Comparison of ENCODE assay signal across 20 cellular contexts in the genomic region with DNA sequence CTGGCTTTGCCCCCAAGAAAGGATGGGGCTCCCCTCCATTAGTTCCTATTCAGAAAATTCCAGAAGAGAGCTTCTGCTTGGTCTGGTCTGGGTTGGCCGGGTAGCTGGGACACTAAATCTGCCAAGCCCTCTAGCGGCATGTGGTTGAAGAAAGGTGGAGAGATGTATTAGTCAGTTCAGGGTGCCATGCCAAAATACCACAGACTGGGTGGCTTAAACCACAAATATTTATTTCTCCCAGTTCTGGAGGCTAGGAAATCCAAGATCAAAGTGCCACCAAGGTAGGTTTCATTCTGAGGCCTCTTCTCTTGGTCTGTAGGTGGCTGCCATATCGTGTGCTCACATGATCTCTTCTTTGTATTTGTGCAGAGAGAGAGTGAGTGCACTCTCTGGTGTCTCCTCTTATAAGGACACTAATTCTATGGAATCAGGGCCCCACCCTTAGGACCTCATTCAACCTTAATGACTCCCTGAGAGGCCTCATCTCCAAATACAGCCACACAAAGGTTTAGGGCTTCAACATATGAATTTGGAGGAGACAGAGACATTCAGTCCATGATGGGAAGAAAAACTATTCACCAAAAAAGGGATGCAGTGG. TPM values are rescaled to one million over a fixed set of nuclear protein-coding genes. Genes with fewer than 3 reads are reported as not detected.
DNase-seq lines count a peak whose midpoint lies in the region; ATAC-seq, FAIRE-seq and TF ChIP-seq lines count a peak whose summit lies in the region.
"Had no signal": no experiment of that assay in that cellular context is flagged by ENCODE, and none has a peak within 500 bp of the region (broad histone marks: within the 10 kb centered on the region; RNA-seq: fewer than 3 reads in every experiment).

No MANE protein-coding gene starts in this region.

- POLR2A ChIA-PET in HCT116 (lab: Charles Lee): no interaction called here
- POLR2A ChIA-PET in activated CD4-positive, alpha-beta T cell treated with anti-CD3 and anti-CD28 coated beads, Interleukin-2, amount 10 ng/mL, durations not matched to agents 7 days and 5 days (lab: Charles Lee): no interaction called here
- POLR2A ChIA-PET in naive thymus-derived CD4-positive, alpha-beta T cell (lab: Charles Lee): no interaction called here

- intact Hi-C loops in HCT116 (cut with micrococcal nuclease): no loop called here
- intact Hi-C loops in kidney (cut with DNase I): no loop called here
- intact Hi-C loops in naive thymus-derived CD4-positive, alpha-beta T cell (cut with micrococcal nuclease): no loop called here

- no peaks in the 10 kb centered on the region for H3K36me3 Mint-ChIP-seq in activated CD4-positive, alpha-beta T cell treated with anti-CD3 and anti-CD28 coated beads, Interleukin-2, amount 10 ng/mL, durations not matched to agents 7 days and 5 days (ENCODE audit: low read depth)
- H3K36me3 Mint-ChIP-seq in naive thymus-derived CD4-positive, alpha-beta T cell: no peaks in the 10 kb centered on the region
- H3K36me3 Mint-ChIP-seq: stimulated activated naive B cell treated with anti-CD40 and anti-IgM and Interleukin-4, amounts not matched to agents 10 μg/mL and 1 μg/mL and 100 μg/mL, for 72 hours had no signal

- H3K79me2 ChIP-seq in HCT116 (ENCODE audit: insufficient read depth, low read length): no peaks in the 10 kb centered on the region

- no peaks in the 10 kb centered on the region for H3K9me3 Mint-ChIP-seq in activated CD4-positive, alpha-beta T cell treated with anti-CD3 and anti-CD28 coated beads, Interleukin-2, amount 10 ng/mL, durations not matched to agents 7 days and 5 days
- H3K9me3 Mint-ChIP-seq in naive thymus-derived CD4-positive, alpha-beta T cell: no peaks in the 10 kb centered on the region
- H3K9me3 Mint-ChIP-seq: activated CD4-positive, alpha-beta memory T cell treated with anti-CD3 and anti-CD28 coated beads, Interleukin-2, amount 10 ng/mL, durations not matched to agents 7 days and 5 days had no signal

- no peak overlapping the region for H3K9ac ChIP-seq in HCT116 (ENCODE audit: low read length)
- no peak overlapping the region for H3K9ac ChIP-seq in kidney (ENCODE audit: low read length in 2 of 2)
- H3K9ac ChIP-seq: KMS-11 had no signal

- H3K4me1 ChIP-seq in HCT116 (ENCODE audit: control insufficient read depth in 1 of 2, insufficient read depth in 2 of 2, low read length in 2 of 2) (peaks cover 17 to 38% of the 10 kb centered on the region in 2 experiments), RWPE2 (ENCODE audit: insufficient read depth, poor library complexity, severe bottlenecking) (peaks cover 13% of the 10 kb centered on the region), kidney (ENCODE audit: control insufficient read depth in 1 of 2, insufficient read depth in 1 of 2, low read depth in 1 of 2, low read length in 2 of 2) (peaks cover 0 to 2% of the 10 kb centered on the region in 2 donors)
- H3K4me1 ChIP-seq in naive thymus-derived CD4-positive, alpha-beta T cell (ENCODE audit: control insufficient read depth in 2 of 2, insufficient read depth in 2 of 2, low read length in 2 of 2): peaks cover 0 to 5% of the 10 kb centered on the region in 2 donors

- RAD21 ChIA-PET in HCT116 (lab: Charles Lee; ENCODE audit: low non-redundant PET in 1 of 2, low total read pairs in 2 of 2, uncharacterized antibody in 2 of 2, unreplicated experiment in 2 of 2): no interaction called here

- no peak overlapping the region for H3K27ac Mint-ChIP-seq in activated CD4-positive, alpha-beta T cell treated with anti-CD3 and anti-CD28 coated beads, Interleukin-2, amount 10 ng/mL, durations not matched to agents 7 days and 5 days
- peak overlapping the region in 1 of 9 donors; percentile 30 for H3K27ac Mint-ChIP-seq in naive thymus-derived CD4-positive, alpha-beta T cell
- H3K27ac Mint-ChIP-seq: activated CD4-positive, alpha-beta memory T cell treated with anti-CD3 and anti-CD28 coated beads, Interleukin-2, amount 10 ng/mL, durations not matched to agents 7 days and 5 days; stimulated activated naive B cell treated with anti-CD40 and anti-IgM and Interleukin-4, amounts not matched to agents 10 μg/mL and 1 μg/mL and 100 μg/mL, for 72 hours had no signal

- H3K4me3 ChIP-seq in HCT116 (replicated peaks in 1 of 2; ENCODE audit: low read depth in 1 of 2, low read length in 2 of 2) (0 out of 4 replicates have a peak overlapping the region, but pooled peaks of 1 of the 2 experiments have one; percentile 10), RWPE2 (ENCODE audit: severe bottlenecking) (no peak overlapping the region), fibroblast of mammary gland (ENCODE audit: control insufficient read depth, low read depth, low read length) (no peak overlapping the region), kidney (ENCODE audit: low read length in 2 of 2) (no peak overlapping the region)
- no peak overlapping the region for H3K4me3 ChIP-seq in naive thymus-derived CD4-positive, alpha-beta T cell (ENCODE audit: low read length)
- H3K4me3 ChIP-seq: body of pancreas had no signal

- H3K4me3 Mint-ChIP-seq in activated CD4-positive, alpha-beta T cell treated with anti-CD3 and anti-CD28 coated beads, Interleukin-2, amount 10 ng/mL, durations not matched to agents 7 days and 5 days: no peak overlapping the region
- no peak overlapping the region for H3K4me3 Mint-ChIP-seq in naive thymus-derived CD4-positive, alpha-beta T cell
- H3K4me3 Mint-ChIP-seq: activated CD4-positive, alpha-beta memory T cell treated with anti-CD3 and anti-CD28 coated beads, Interleukin-2, amount 10 ng/mL, durations not matched to agents 7 days and 5 days; stimulated activated naive B cell treated with anti-CD40 and anti-IgM and Interleukin-4, amounts not matched to agents 10 μg/mL and 1 μg/mL and 100 μg/mL, for 72 hours had no signal

- no peaks in the 10 kb centered on the region for H3K27me3 ChIP-seq in HCT116 (ENCODE audit: insufficient read depth, low read length)
- no peaks in the 10 kb centered on the region for H3K27me3 ChIP-seq in RWPE2 (ENCODE audit: insufficient read depth, poor library complexity, severe bottlenecking)
- no peaks in the 10 kb centered on the region for H3K27me3 ChIP-seq in naive thymus-derived CD4-positive, alpha-beta T cell (ENCODE audit: control insufficient read depth in 2 of 2, insufficient read depth in 2 of 2, low read length in 2 of 2)
- H3K27me3 ChIP-seq: body of pancreas had no signal

- H4K20me1 ChIP-seq in HCT116 (ENCODE audit: insufficient read depth): no peaks in the 10 kb centered on the region

- peak overlapping the region; percentile 56 for H3K4me2 ChIP-seq in HCT116 (ENCODE audit: low read length)
- H3K4me2 ChIP-seq: KMS-11 had no signal

- peak; percentile 48 for DNase-seq in AG08395 (ENCODE audit: low spot score)
- DNase-seq in HCT116 (ENCODE audit: low read depth, low spot score): peak; percentile 81
- DNase-seq in RWPE2 (ENCODE audit: low spot score): no peak
- peak; percentile 45 for DNase-seq in fibroblast of mammary gland (ENCODE audit: low read depth)
- DNase-seq in stimulated activated CD8-positive, alpha-beta memory T cell treated with anti-CD3 and anti-CD28 coated beads, Interleukin-4, amount 100 ng/mL, for 48 hours: no peak
- DNase-seq in kidney: no peak
- DNase-seq in activated CD4-positive, alpha-beta T cell treated with anti-CD3 and anti-CD28 coated beads, Interleukin-2, amount 10 ng/mL, durations not matched to agents 7 days and 5 days: no peak
- DNase-seq in naive thymus-derived CD4-positive, alpha-beta T cell: no peak
- DNase-seq: activated CD4-positive, alpha-beta memory T cell treated with anti-CD3 and anti-CD28 coated beads, Interleukin-2, amount 10 ng/mL, durations not matched to agents 7 days and 5 days; body of pancreas; effector CD4-positive, alpha-beta T cell; GOT3; mesendoderm; NCI-H187; NCI-H526 treated with DMSO at 0.1 percent for 48 hours; nucleus accumbens; SHP77 treated with DMSO at 0.1 percent for 48 hours; stimulated activated naive B cell treated with anti-CD40 and anti-IgM and Interleukin-4, amounts not matched to agents 10 μg/mL and 1 μg/mL and 100 μg/mL, for 72 hours had no signal

- TF ChIP-seq POLR2A in HCT116 (IDR thresholded peaks at IDR 0.05; ENCODE audit: borderline replicate concordance, extremely low read depth, insufficient read depth, insufficient read length): no peak

- peak overlapping the region; percentile 49 for H2AFZ ChIP-seq in HCT116 (ENCODE audit: low read depth, low read length, poor library complexity, severe bottlenecking)

- no TSS peak for BruUV-seq in HCT116 (replicated peaks; lab: Mats Ljungman, UMichigan)

- TF ChIP-seq RAD21 in HCT116 (IDR thresholded peaks at IDR 0.05; ENCODE audit: low read depth): peak; percentile 32

- ATAC-seq in HCT116 (peak; percentile 69), RWPE2 (ENCODE audit: low read depth) (peak; percentile 66)
- no peak for ATAC-seq in naive thymus-derived CD4-positive, alpha-beta T cell
- ATAC-seq: body of pancreas; stimulated activated naive B cell treated with anti-CD40 and anti-IgM and Interleukin-4, amounts not matched to agents 10 μg/mL and 1 μg/mL and 100 μg/mL, for 72 hours had no signal

- peaks cover 3% of the 10 kb centered on the region for H3K4me1 Mint-ChIP-seq in activated CD4-positive, alpha-beta T cell treated with anti-CD3 and anti-CD28 coated beads, Interleukin-2, amount 10 ng/mL, durations not matched to agents 7 days and 5 days
- peaks cover 0 to 4% (median 3%) of the 10 kb centered on the region in 7 donors for H3K4me1 Mint-ChIP-seq in naive thymus-derived CD4-positive, alpha-beta T cell

- CTCF ChIA-PET in HCT116 (lab: Charles Lee): interaction anchor here (0.9 kb wide), 1 partner anchor 194 kb away, joined by 3 read pairs; no protein-coding TSS in a partner anchor
- CTCF ChIA-PET in activated CD4-positive, alpha-beta T cell treated with anti-CD3 and anti-CD28 coated beads, Interleukin-2, amount 10 ng/mL, durations not matched to agents 7 days and 5 days (lab: Charles Lee): interaction anchor here (0.9 kb wide), 1 partner anchor 21 kb away, joined by 3 read pairs; no protein-coding TSS in a partner anchor
- CTCF ChIA-PET in naive thymus-derived CD4-positive, alpha-beta T cell (lab: Charles Lee): no interaction called here

- H3K27me3 Mint-ChIP-seq in activated CD4-positive, alpha-beta T cell treated with anti-CD3 and anti-CD28 coated beads, Interleukin-2, amount 10 ng/mL, durations not matched to agents 7 days and 5 days: peaks cover 14% of the 10 kb centered on the region
- peaks cover 0 to 44% (median 5%) of the 10 kb centered on the region in 5 donors for H3K27me3 Mint-ChIP-seq in naive thymus-derived CD4-positive, alpha-beta T cell

- H3K36me3 ChIP-seq in HCT116 (ENCODE audit: control insufficient read depth in 1 of 2, insufficient read depth in 2 of 2, low read length in 2 of 2): no peaks in the 10 kb centered on the region
- no peaks in the 10 kb centered on the region for H3K36me3 ChIP-seq in RWPE2 (ENCODE audit: low read depth)
- H3K36me3 ChIP-seq in kidney (ENCODE audit: control insufficient read depth in 1 of 2, insufficient read depth in 2 of 2, low read length in 2 of 2): no peaks in the 10 kb centered on the region
- no peaks in the 10 kb centered on the region for H3K36me3 ChIP-seq in naive thymus-derived CD4-positive, alpha-beta T cell (ENCODE audit: control insufficient read depth in 2 of 3, insufficient read depth in 3 of 3, low read length in 3 of 3)

- H3K27ac ChIP-seq in HCT116 (ENCODE audit: low read depth, low read length): no peak overlapping the region
- H3K27ac ChIP-seq in RWPE2 (ENCODE audit: poor library complexity, severe bottlenecking): peak overlapping the region; percentile 67
- no peak overlapping the region for H3K27ac ChIP-seq in kidney (ENCODE audit: low read depth in 2 of 2, low read length in 2 of 2)
- H3K27ac ChIP-seq in naive thymus-derived CD4-positive, alpha-beta T cell (ENCODE audit: low read depth, low read length): no peak overlapping the region
- H3K27ac ChIP-seq: body of pancreas, KMS-11 had no signal

- peaks cover 0 to 9% of the 10 kb centered on the region in 2 experiments; a peak in 1 of 4 replicates for H3K9me3 ChIP-seq in HCT116 (ENCODE audit: control insufficient read depth in 1 of 2, insufficient read depth in 1 of 2, low read depth in 1 of 2, low read length in 2 of 2)
- no peaks in the 10 kb centered on the region for H3K9me3 ChIP-seq in RWPE2 (ENCODE audit: severe bottlenecking)
- H3K9me3 ChIP-seq in kidney (ENCODE audit: control insufficient read depth in 1 of 2, low read length in 2 of 2): no peaks in the 10 kb centered on the region
- H3K9me3 ChIP-seq in naive thymus-derived CD4-positive, alpha-beta T cell (ENCODE audit: control insufficient read depth in 2 of 3, low read length in 3 of 3): no peaks in the 10 kb centered on the region
- H3K9me3 ChIP-seq: body of pancreas had no signal

- TF ChIP-seq CTCF in HCT116 (IDR thresholded peaks at IDR 0.05 in 2 of 3, conservative IDR thresholded peaks at IDR 0.05 in 1 of 3; ENCODE audit: borderline replicate concordance in 1 of 3, insufficient read depth in 1 of 3, low read depth in 2 of 3, low read length in 2 of 3): peak; percentile 21 to 50 (median 33); a peak in 4 of 6 replicates
- TF ChIP-seq CTCF in RWPE2 (IDR thresholded peaks at IDR 0.05; ENCODE audit: poor library complexity, severe bottlenecking): peak; percentile 32
- peak; percentile 21 for TF ChIP-seq CTCF in fibroblast of mammary gland (conservative IDR thresholded peaks at IDR 0.05; ENCODE audit: control insufficient read depth, insufficient read depth, low read depth, low read length)
- TF ChIP-seq CTCF in kidney (IDR thresholded peaks at IDR 0.05; ENCODE audit: borderline replicate concordance, extremely low read depth, insufficient read depth): no peak

- FAIRE-seq in kidney (lab: Jason Lieb, UNC): no peak
- FAIRE-seq: frontal cortex had no signal

- no peaks in the 10 kb centered on the region for H3K9me2 ChIP-seq in HCT116 (ENCODE audit: insufficient read depth)

RNA-seq across cellular contexts. Expression of gene MTPAP, which starts 38.7 kb away (rescaled TPM):
- total RNA-seq in HCT116 (2021; ENCODE audit: unreplicated experiment) (40.3 TPM), kidney (26.3 TPM)
- 8.9 and 11.1 TPM in 2 replicates for polyA plus RNA-seq in HCT116 (2012)
- 6.0 TPM for polyA plus RNA-seq in kidney (ENCODE audit: insufficient read depth, low read depth, low replicate concordance)
- total RNA-seq in activated CD4-positive, alpha-beta T cell treated with anti-CD3 and anti-CD28 coated beads, Interleukin-2, amount 10 ng/mL, durations not matched to agents 7 days and 5 days: 10 to 100 TPM; 25.9 to 26.8 TPM
- total RNA-seq in naive thymus-derived CD4-positive, alpha-beta T cell: 10 to 100 TPM; 20.8 to 38.3 (median 26.3) TPM
- polyA plus RNA-seq in naive thymus-derived CD4-positive, alpha-beta T cell: 1 to 10 TPM; 5.5 TPM

RNA-seq across cellular contexts. Expression of gene MAP3K8, which starts 46.2 kb away (rescaled TPM):
- total RNA-seq in HCT116 (2021; ENCODE audit: unreplicated experiment) (4.5 TPM), kidney (41.6 TPM)
- 3.5 and 6.0 TPM in 2 replicates for polyA plus RNA-seq in HCT116 (2012)
- polyA plus RNA-seq in kidney (ENCODE audit: insufficient read depth, low read depth, low replicate concordance): 6.7 TPM
- 10 to 100 TPM; 12.6 to 13.1 TPM for total RNA-seq in activated CD4-positive, alpha-beta T cell treated with anti-CD3 and anti-CD28 coated beads, Interleukin-2, amount 10 ng/mL, durations not matched to agents 7 days and 5 days
- 100 to 1,000 TPM in 1 of 5 experiments, 10 to 100 TPM in 2, 1 to 10 TPM in 1, under 1 TPM in 1; 0.70 to 102 (median 31.2) TPM for total RNA-seq in naive thymus-derived CD4-positive, alpha-beta T cell
- under 1 TPM in 1 of 2 donors, not detected in 1; 0.28 TPM for polyA plus RNA-seq in naive thymus-derived CD4-positive, alpha-beta T cell

Comparison
In these comparisons a context has a peak if more than half of its experiments do, and no peak if none do; other contexts are left out.
1. DNase-seq: peak in AG08395 (single experiment), HCT116 (single experiment) and fibroblast of mammary gland (single experiment); none in RWPE2 (single experiment), stimulated activated CD8-positive, alpha-beta memory T cell treated with anti-CD3 and anti-CD28 coated beads, Interleukin-4, amount 100 ng/mL, for 48 hours (single experiment), kidney (single experiment), activated CD4-positive, alpha-beta T cell treated with anti-CD3 and anti-CD28 coated beads, Interleukin-2, amount 10 ng/mL, durations not matched to agents 7 days and 5 days (single experiment) and naive thymus-derived CD4-positive, alpha-beta T cell (0 of 9).